Comparison of ENCODE assay signal across 1 cellular context in genomic region chr6:41568585-41569384, GRCh38.
A peak's percentile ranks its signal among the peaks of the same experiment; 100 is the strongest.
TF ChIP-seq lines count a peak whose summit lies in the region.

No MANE protein-coding gene starts in this region.

TF ChIP-seq in HepG2, 621 proteins besides CTCF, POLR2A, EP300 and RAD21 (continued from another document and continues in another):
- TF ChIP-seq JUND (CRISPR knock-in tag; IDR thresholded peaks at IDR 0.05), result peak; percentile 78
- peak; percentile 98 for TF ChIP-seq MEIS2 (CRISPR knock-in tag; IDR thresholded peaks at IDR 0.05)
- no peak; the same call in 1 of the 2 replicates for TF ChIP-seq ZIK1 (CRISPR knock-in tag; IDR thresholded peaks at IDR 0.05; ENCODE audit: borderline replicate concordance, low read depth)
- TF ChIP-seq AGO2 (optimal IDR thresholded peaks at IDR 0.05; ENCODE audit: low read depth, low read length), result peak; percentile 5
- peak; percentile 64; the same call in 1 of the 2 replicates for TF ChIP-seq KMT2B (CRISPR knock-in tag; IDR thresholded peaks at IDR 0.05)
- TF ChIP-seq ZMYM3 (CRISPR knock-in tag; IDR thresholded peaks at IDR 0.05), result peak; percentile 93
- peak; percentile 96 for TF ChIP-seq IRF2 (CRISPR knock-in tag; IDR thresholded peaks at IDR 0.05)
- TF ChIP-seq MXI1 (IDR thresholded peaks at IDR 0.05; ENCODE audit: borderline replicate concordance, low read depth, low read length), result peak; percentile 83; the same call in 1 of the 3 replicates
- peak; percentile 69; the same call in 1 of the 2 replicates for TF ChIP-seq NFIC (IDR thresholded peaks at IDR 0.05; ENCODE audit: low read length)
- TF ChIP-seq ZNF737 (CRISPR knock-in tag; IDR thresholded peaks at IDR 0.05; ENCODE audit: borderline replicate concordance), result 0 out of 2 replicates have a peak, but pooled peaks have one; percentile 31
- TF ChIP-seq SP140L (CRISPR knock-in tag; IDR thresholded peaks at IDR 0.05; ENCODE audit: borderline replicate concordance), result no peak
- TF ChIP-seq ZNF260 (CRISPR knock-in tag; IDR thresholded peaks at IDR 0.05; ENCODE audit: borderline replicate concordance, low read depth), result no peak
- no peak for TF ChIP-seq TCF12 (IDR thresholded peaks at IDR 0.05)
- peak; percentile 97 for TF ChIP-seq TCF12 (CRISPR knock-in tag; IDR thresholded peaks at IDR 0.05)
- TF ChIP-seq ZNF230 (CRISPR knock-in tag; IDR thresholded peaks at IDR 0.05), result peak; percentile 57; the same call in 1 of the 2 replicates
- peak; percentile 85; the same call in 1 of the 2 replicates for TF ChIP-seq ZBTB46 (CRISPR knock-in tag; IDR thresholded peaks at IDR 0.05; ENCODE audit: borderline replicate concordance)
- TF ChIP-seq AHR (CRISPR knock-in tag; IDR thresholded peaks at IDR 0.05), result 0 out of 2 replicates have a peak, but pooled peaks have one; percentile 37
- peak; percentile 96 for TF ChIP-seq ZNF792 (CRISPR knock-in tag; IDR thresholded peaks at IDR 0.05)
- TF ChIP-seq NAIF1 (CRISPR knock-in tag; IDR thresholded peaks at IDR 0.05; ENCODE audit: borderline replicate concordance), result peak; percentile 69; the same call in 1 of the 2 replicates
- TF ChIP-seq ZBTB34 (CRISPR knock-in tag; IDR thresholded peaks at IDR 0.05), result peak; percentile 93
- TF ChIP-seq CCDC6 (CRISPR knock-in tag; IDR thresholded peaks at IDR 0.05), result peak; percentile 98; the same call in 1 of the 2 replicates
- TF ChIP-seq HIC2 (CRISPR knock-in tag; IDR thresholded peaks at IDR 0.05; ENCODE audit: low read depth), result peak; percentile 56; the same call in 1 of the 2 replicates
- no peak for TF ChIP-seq SRSF9 (IDR thresholded peaks at IDR 0.05; ENCODE audit: borderline replicate concordance, insufficient read depth, low read depth, low read length, poor library complexity, severe bottlenecking)
- TF ChIP-seq ZNF264 (CRISPR knock-in tag; IDR thresholded peaks at IDR 0.05), result peak; percentile 96
- TF ChIP-seq NFATC3 (CRISPR knock-in tag; IDR thresholded peaks at IDR 0.05), result 0 out of 2 replicates have a peak, but pooled peaks have one; percentile 21
- TF ChIP-seq PRDM4 (CRISPR knock-in tag; IDR thresholded peaks at IDR 0.05; ENCODE audit: borderline replicate concordance), result no peak
- TF ChIP-seq ZNF232 (CRISPR knock-in tag; IDR thresholded peaks at IDR 0.05; ENCODE audit: borderline replicate concordance), result peak; percentile 91; the same call in 1 of the 2 replicates
- TF ChIP-seq ZNF704 (CRISPR knock-in tag; IDR thresholded peaks at IDR 0.05; ENCODE audit: borderline replicate concordance), result no peak
- TF ChIP-seq EED (CRISPR knock-in tag; IDR thresholded peaks at IDR 0.05), result no peak
- TF ChIP-seq PBX3 (CRISPR knock-in tag; IDR thresholded peaks at IDR 0.05; ENCODE audit: borderline replicate concordance), result no peak
- TF ChIP-seq BCL3 (CRISPR knock-in tag; IDR thresholded peaks at IDR 0.05), result peak; percentile 82; the same call in 1 of the 2 replicates
- TF ChIP-seq XRCC5 (optimal IDR thresholded peaks at IDR 0.05; ENCODE audit: low read length), result peak; percentile 97
- TF ChIP-seq HMGA1 (CRISPR knock-in tag; conservative IDR thresholded peaks at IDR 0.05), result no peak
- TF ChIP-seq ZNF747 (CRISPR knock-in tag; IDR thresholded peaks at IDR 0.05; ENCODE audit: borderline replicate concordance), result peak; percentile 86; the same call in 1 of the 2 replicates
- peak; percentile 99 for TF ChIP-seq ZNF609 (CRISPR knock-in tag; IDR thresholded peaks at IDR 0.05; ENCODE audit: borderline replicate concordance)
- TF ChIP-seq ZNF615 (CRISPR knock-in tag; IDR thresholded peaks at IDR 0.05; ENCODE audit: borderline replicate concordance), result 0 out of 2 replicates have a peak, but pooled peaks have one; percentile 31
- TF ChIP-seq KDM6A (CRISPR knock-in tag; IDR thresholded peaks at IDR 0.05; ENCODE audit: low read depth), result peak; percentile 92
- TF ChIP-seq ELF1 (CRISPR knock-in tag; IDR thresholded peaks at IDR 0.05), result peak; percentile 65
- TF ChIP-seq KDM4B (CRISPR knock-in tag; IDR thresholded peaks at IDR 0.05), result no peak; the same call in 1 of the 2 replicates
- no peak for TF ChIP-seq HCFC1 (IDR thresholded peaks at IDR 0.05; ENCODE audit: low read depth, low read length)
- 0 out of 2 replicates have a peak, but pooled peaks have one; percentile 69 for TF ChIP-seq ZMAT3 (CRISPR knock-in tag; conservative IDR thresholded peaks at IDR 0.05)
- TF ChIP-seq DNMT1 (CRISPR knock-in tag; IDR thresholded peaks at IDR 0.05), result no peak
- TF ChIP-seq ZFP37 (CRISPR knock-in tag; IDR thresholded peaks at IDR 0.05; ENCODE audit: borderline replicate concordance), result peak; percentile 76; the same call in 1 of the 2 replicates
- TF ChIP-seq DMAP1 (CRISPR knock-in tag; IDR thresholded peaks at IDR 0.05), result peak; percentile 89
- TF ChIP-seq ZNF160 (CRISPR knock-in tag; IDR thresholded peaks at IDR 0.05), result peak; percentile 92
- TF ChIP-seq ZNF740 (CRISPR knock-in tag; IDR thresholded peaks at IDR 0.05), result peak; percentile 95
